ENCODE assay signal across 2 cellular contexts in the genomic region with DNA sequence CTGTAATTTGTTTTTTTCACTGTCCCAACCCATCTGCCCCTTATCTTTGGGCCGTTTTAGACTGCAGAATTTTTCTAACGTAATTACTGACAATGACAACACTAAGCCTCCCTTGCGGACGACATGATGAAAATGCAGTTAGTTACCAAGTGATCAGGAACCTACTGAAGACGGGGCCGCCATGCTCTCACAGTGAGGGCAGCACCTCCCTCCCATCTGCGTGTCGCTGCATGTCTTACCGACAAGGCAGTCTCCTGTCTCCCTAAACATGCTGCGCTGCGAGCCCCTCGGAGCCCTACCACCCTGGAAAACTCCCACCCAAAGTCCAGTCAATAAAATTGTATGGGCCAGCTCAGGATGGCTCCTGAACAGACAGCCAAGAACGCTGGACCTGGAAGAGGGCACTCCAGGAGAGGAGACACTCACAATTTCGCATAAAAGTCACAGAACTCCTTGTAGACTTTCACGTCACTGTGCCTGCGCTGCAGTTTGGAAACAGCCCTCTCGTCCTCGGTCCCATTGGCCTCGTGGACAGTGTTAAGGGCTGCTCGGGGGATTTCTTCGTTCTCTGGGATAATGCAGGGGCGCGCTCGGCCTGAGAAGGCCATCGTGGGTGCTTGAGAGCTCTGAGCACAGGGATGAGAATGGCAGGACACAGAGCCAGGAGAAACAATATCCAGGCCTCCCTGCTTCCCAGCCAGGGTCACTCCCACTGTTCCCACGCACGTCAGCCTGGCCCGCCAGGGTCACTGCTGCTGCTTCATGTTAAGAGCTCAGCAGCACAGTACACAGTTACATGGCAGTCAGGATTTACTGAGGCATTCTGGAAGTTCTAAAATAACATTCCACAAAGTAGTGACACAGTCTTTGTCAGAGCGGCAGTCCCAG. TPM values are rescaled to one million over a fixed set of nuclear protein-coding genes. Genes with fewer than 3 reads are reported as not detected.
"Had no signal": no experiment of that assay in that cellular context is flagged by ENCODE, and none has a peak within 500 bp of the region (broad histone marks: within the 10 kb centered on the region; RNA-seq: fewer than 3 reads in every experiment).

A gene with protein sequence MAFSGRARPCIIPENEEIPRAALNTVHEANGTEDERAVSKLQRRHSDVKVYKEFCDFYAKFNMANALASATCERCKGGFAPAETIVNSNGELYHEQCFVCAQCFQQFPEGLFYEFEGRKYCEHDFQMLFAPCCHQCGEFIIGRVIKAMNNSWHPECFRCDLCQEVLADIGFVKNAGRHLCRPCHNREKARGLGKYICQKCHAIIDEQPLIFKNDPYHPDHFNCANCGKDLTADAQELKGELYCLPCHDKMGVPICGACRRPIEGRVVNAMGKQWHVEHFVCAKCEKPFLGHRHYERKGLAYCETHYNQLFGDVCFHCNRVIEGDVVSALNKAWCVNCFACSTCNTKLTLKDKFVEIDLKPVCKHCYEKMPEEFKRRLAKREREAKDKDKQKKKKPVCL (minus strand): TSS at position 646 of the 888 bp plus-strand sequence. CDS start 38 bp downstream, at position 608.

RNA-seq across cellular contexts. Expression of the gene that starts here (rescaled TPM):
- total RNA-seq: activated T-helper 2 cell treated with anti-CD3 and anti-CD28 coated beads, Interferon-gamma antibody, Interleukin-2, Interleukin-4, amounts not matched to agents 10 μg/mL and 5 μg/mL and 100 μg/mL, durations not matched to agents 14 hours and 24 hours and 36 hours; bronchial epithelial cell had no signal
